In genomic region chr1:223765719-223766340, GRCh38 we compare ENCODE assay signal across 15 cellular contexts. TPM values are rescaled to one million over a fixed set of nuclear protein-coding genes. Genes with fewer than 3 reads are reported as not detected.
A peak's percentile ranks its signal among the peaks of the same experiment; 100 is the strongest.
DNase-seq lines count a peak whose midpoint lies in the region; ATAC-seq and FAIRE-seq lines count a peak whose summit lies in the region.
"Had no signal": no experiment of that assay in that cellular context is flagged by ENCODE, and none has a peak within 500 bp of the region (broad histone marks: within the 10 kb centered on the region; RNA-seq: fewer than 3 reads in every experiment).

No MANE protein-coding gene starts in this region.

- peaks cover 6 to 82% (median 20%) of the 10 kb centered on the region in 3 donors for H3K36me3 Mint-ChIP-seq in CD8-positive, alpha-beta memory T cell

- H3K27me3 ChIP-seq in CD8-positive, alpha-beta memory T cell (ENCODE audit: insufficient read depth, low read length, poor library complexity, severe bottlenecking), result no peaks in the 10 kb centered on the region
- H3K27me3 ChIP-seq in small intestine (ENCODE audit: control insufficient read depth in 2 of 2, insufficient read depth in 2 of 2, low read length in 2 of 2), result no peaks in the 10 kb centered on the region

- WGBS in mesodermal cell (ENCODE audit: insufficient coverage in 2 of 2), 2 experiments, result 85 to 90% methylated on average over 6 to 7 of the region's 7 CpGs
- WGBS in small intestine, 3 donors, result 41 to 70% (median 57%) methylated on average over 7 of the region's 7 CpGs

- no peak overlapping the region for H3K4me3 ChIP-seq in CD8-positive, alpha-beta memory T cell (ENCODE audit: low read length)
- H3K4me3 ChIP-seq in mesodermal cell (ENCODE audit: extremely low read depth, insufficient read depth, low read length, poor library complexity, severe bottlenecking) (no peak overlapping the region), small intestine (ENCODE audit: low read depth in 1 of 2, low read length in 2 of 2) (no peak overlapping the region)

- ATAC-seq in HG03442 (IDR thresholded peaks at IDR 0.05; ENCODE audit: unreplicated experiment), result no peak
- no peak for ATAC-seq in GM21515 (IDR thresholded peaks at IDR 0.05; ENCODE audit: unreplicated experiment)

- H3K9me3 Mint-ChIP-seq in CD8-positive, alpha-beta memory T cell, result no peaks in the 10 kb centered on the region
- H3K9me3 Mint-ChIP-seq: activated T-cell treated with anti-CD3 and anti-CD28 coated beads, Interleukin-2, amount 50 U/mL, for 4 hours; CD4-positive, CD25-positive, alpha-beta regulatory T cell had no signal

- no peaks in the 10 kb centered on the region for H3K27me3 Mint-ChIP-seq in CD8-positive, alpha-beta memory T cell
- H3K27me3 Mint-ChIP-seq: CD4-positive, CD25-positive, alpha-beta regulatory T cell had no signal

- POLR2A ChIA-PET in CD8-positive, alpha-beta memory T cell (lab: Charles Lee), result no interaction called here

- H3K4me3 Mint-ChIP-seq in CD8-positive, alpha-beta memory T cell, result no peak overlapping the region
- H3K4me3 Mint-ChIP-seq: activated T-cell treated with anti-CD3 and anti-CD28 coated beads, Interleukin-2, amount 50 U/mL, for 4 hours; CD4-positive, CD25-positive, alpha-beta regulatory T cell had no signal

- H3K4me1 Mint-ChIP-seq in CD8-positive, alpha-beta memory T cell, result peaks cover 0 to 3% (median 0%) of the 10 kb centered on the region in 3 donors

- peaks cover 45% of the 10 kb centered on the region for H3K36me3 ChIP-seq in CD8-positive, alpha-beta memory T cell (ENCODE audit: insufficient read depth, low read length)
- peaks cover 84% of the 10 kb centered on the region for H3K36me3 ChIP-seq in mesodermal cell (ENCODE audit: control insufficient read depth, insufficient read depth, low read length)
- H3K36me3 ChIP-seq in small intestine (ENCODE audit: control insufficient read depth in 2 of 2, insufficient read depth in 2 of 2, low read length in 2 of 2), result peaks cover 10 to 16% of the 10 kb centered on the region in 2 donors

- no peak for DNase-seq in CD8-positive, alpha-beta memory T cell
- DNase-seq in DMS53 treated with DMSO at 0.1 percent for 48 hours (lab: John Stamatoyannopoulos, UW; ENCODE audit: unreplicated experiment) (peak; percentile 97), SHP77 treated with DMSO at 0.1 percent for 48 hours (lab: John Stamatoyannopoulos, UW) (peak; percentile 89), small intestine (no peak), epidermal melanocyte (ENCODE audit: insufficient read length, low spot score) (no peak)
- DNase-seq: activated CD4-positive, CD25-positive, alpha-beta regulatory T cell treated with anti-CD3 and anti-CD28 coated beads, Interleukin-2, amount 50 U/mL, for 72 hours; activated T-cell treated with anti-CD3 and anti-CD28 coated beads, Interleukin-2, amount 50 U/mL, for 4 hours; CD4-positive, CD25-positive, alpha-beta regulatory T cell; Kasumi-1; OCI-M1; stimulated activated naive CD4-positive, alpha-beta T cell had no signal

- H3K27ac ChIP-seq in CD8-positive, alpha-beta memory T cell (ENCODE audit: low read depth, low read length), result no peak overlapping the region
- H3K27ac ChIP-seq in mesodermal cell (ENCODE audit: low read depth, low read length, severe bottlenecking) (peak overlapping the region; percentile 90), small intestine (ENCODE audit: low read depth in 1 of 2, low read length in 1 of 2) (no peak overlapping the region)

- FAIRE-seq in small intestine (lab: Jason Lieb, UNC), result no peak
- FAIRE-seq: H1 had no signal

- peak overlapping the region in 6 of 8 donors; percentile 17 to 64 (median 37) for H3K27ac Mint-ChIP-seq in CD8-positive, alpha-beta memory T cell
- H3K27ac Mint-ChIP-seq: CD4-positive, CD25-positive, alpha-beta regulatory T cell had no signal

- CTCF ChIA-PET in CD8-positive, alpha-beta memory T cell (lab: Charles Lee), result interaction anchor here (0.6 kb wide), 1 partner anchor 42 kb away, joined by 3 read pairs; no protein-coding TSS in a partner anchor

- peaks cover under 1% of the 10 kb centered on the region for H3K4me1 ChIP-seq in CD8-positive, alpha-beta memory T cell (ENCODE audit: insufficient read depth, low read length)
- H3K4me1 ChIP-seq in mesodermal cell (ENCODE audit: control insufficient read depth, insufficient read depth, low read length, poor library complexity, severe bottlenecking) (peaks cover 37% of the 10 kb centered on the region), small intestine (ENCODE audit: control insufficient read depth in 2 of 2, insufficient read depth in 1 of 2, low read depth in 1 of 2, low read length in 1 of 2) (no peaks in the 10 kb centered on the region)

- H3K9me3 ChIP-seq in CD8-positive, alpha-beta memory T cell (ENCODE audit: low read length), result no peaks in the 10 kb centered on the region
- H3K9me3 ChIP-seq in mesodermal cell (ENCODE audit: control insufficient read depth, low read length) (no peaks in the 10 kb centered on the region), small intestine (ENCODE audit: control insufficient read depth, low read depth) (no peaks in the 10 kb centered on the region)

RNA-seq across cellular contexts. Expression of gene CAPN2, which starts 53.5 kb away (rescaled TPM):
- 10 to 100 TPM; 79.8 to 82.9 TPM for total RNA-seq in CD8-positive, alpha-beta memory T cell
- polyA plus RNA-seq in CD8-positive, alpha-beta memory T cell, result 252 TPM
- polyA plus RNA-seq in mesodermal cell (2013, experiment 1 of 2), result 244 TPM
- 240 TPM for polyA plus RNA-seq in mesodermal cell (2013, experiment 2 of 2)
- 100 to 1,000 TPM in 1 of 3 donors, 10 to 100 TPM in 2; 47.0 to 115 (median 68.8) TPM for polyA plus RNA-seq in small intestine

Comparison
In these comparisons a context has a peak if more than half of its experiments do, and no peak if none do; other contexts are left out.
1. DNase-seq: peak in DMS53 treated with DMSO at 0.1 percent for 48 hours (single experiment) and SHP77 treated with DMSO at 0.1 percent for 48 hours (single experiment); none in CD8-positive, alpha-beta memory T cell (0 of 5), small intestine (single experiment) and epidermal melanocyte (single experiment).